Comparison of ENCODE assay signal across 1 cellular context in genomic region chr3:126745760-126746394, GRCh38.
TF ChIP-seq lines count a peak whose summit lies in the region.

No MANE protein-coding gene starts in this region.

TF ChIP-seq in GM23338, 12 proteins besides CTCF, POLR2A, EP300 and RAD21 (continued from another document):
- TF ChIP-seq ZNF462 (CRISPR knock-in tag; IDR thresholded peaks at IDR 0.05) (no peak), EZH2 (IDR thresholded peaks at IDR 0.05; ENCODE audit: low read depth, unreplicated experiment) (no peak), POLR2AphosphoS5 (IDR thresholded peaks at IDR 0.05; ENCODE audit: low read depth) (no peak), EZH2phosphoT487 (IDR thresholded peaks at IDR 0.05; ENCODE audit: unreplicated experiment) (no peak), JUNB (IDR thresholded peaks at IDR 0.05; ENCODE audit: unreplicated experiment) (no peak), REST (IDR thresholded peaks at IDR 0.05; ENCODE audit: unreplicated experiment) (no peak), STAT1 (IDR thresholded peaks at IDR 0.05; ENCODE audit: unreplicated experiment) (no peak)
